Comparison of ENCODE assay signal across 22 cellular contexts in the genomic region with DNA sequence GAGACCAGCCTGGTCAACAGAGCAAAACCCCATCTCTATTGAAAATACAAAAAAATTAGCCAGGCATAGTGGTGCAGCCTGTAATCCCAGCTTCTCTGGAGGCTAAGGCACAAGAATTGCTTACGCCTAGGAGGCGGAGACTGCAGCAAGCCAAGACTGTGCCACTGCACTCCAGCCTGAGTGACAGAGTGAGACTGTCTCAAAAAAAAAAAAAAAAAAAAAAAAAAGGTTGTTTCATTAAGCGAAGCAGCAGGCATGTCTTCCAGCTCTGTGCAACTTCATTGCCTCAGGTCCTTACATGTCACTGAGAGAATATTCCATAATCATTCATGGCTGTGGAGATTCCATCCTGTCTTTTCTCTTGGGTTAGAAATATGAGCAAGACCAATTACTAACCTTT.
"Had no signal": no experiment of that assay in that cellular context is flagged by ENCODE, and none has a peak within 500 bp of the region (broad histone marks: within the 10 kb centered on the region; RNA-seq: fewer than 3 reads in every experiment).

No MANE protein-coding gene starts in this region.

- H3K36me3 Mint-ChIP-seq: naive B cell; stimulated activated memory B cell treated with anti-CD40 and anti-IgM and Interleukin-4, amounts not matched to agents 10 μg/mL and 1 μg/mL and 100 μg/mL, for 72 hours had no signal

- H2AFZ ChIP-seq: hepatocyte, parathyroid adenoma had no signal

- H3K36me3 ChIP-seq: left ventricle myocardium inferior, lower lobe of right lung, prostate gland, right lobe of liver, tibial artery had no signal

- H3K4me1 ChIP-seq: parathyroid adenoma, prostate gland, right lobe of liver had no signal

- H3K9me3 ChIP-seq: left ventricle myocardium inferior, lower lobe of right lung, prostate gland, right lobe of liver, tibial artery had no signal

- H3K4me3 Mint-ChIP-seq: memory B cell; naive B cell; nephron; stimulated activated memory B cell treated with anti-CD40 and anti-IgM and Interleukin-4, amounts not matched to agents 10 μg/mL and 1 μg/mL and 100 μg/mL, for 72 hours; stimulated activated naive CD8-positive, alpha-beta T cell treated with anti-CD3 and anti-CD28 coated beads, Interleukin-15, Interleukin-2, amounts not matched to agents 100 ng/mL and 50 ng/mL, for 24 hours had no signal

- H3K9ac ChIP-seq: parathyroid adenoma had no signal

- ATAC-seq: lower lobe of right lung; right lobe of liver; stimulated activated memory B cell treated with anti-CD40 and anti-IgM and Interleukin-4, amounts not matched to agents 10 μg/mL and 1 μg/mL and 100 μg/mL, for 72 hours had no signal

- H3K27me3 Mint-ChIP-seq: memory B cell; naive B cell; stimulated activated memory B cell treated with anti-CD40 and anti-IgM and Interleukin-4, amounts not matched to agents 10 μg/mL and 1 μg/mL and 100 μg/mL, for 72 hours; stimulated activated naive CD8-positive, alpha-beta T cell treated with anti-CD3 and anti-CD28 coated beads, Interleukin-15, Interleukin-2, amounts not matched to agents 100 ng/mL and 50 ng/mL, for 24 hours had no signal

- H3K27ac ChIP-seq: left ventricle myocardium inferior, lower lobe of right lung, parathyroid adenoma, prostate gland, right lobe of liver, tibial artery had no signal

- FAIRE-seq: kidney had no signal

- H3K4me2 ChIP-seq: hepatocyte had no signal

- DNase-seq: cortex of kidney; dorsolateral prefrontal cortex; effector CD8-positive, alpha-beta T cell; foreskin melanocyte; head of caudate nucleus; kidney; left cardiac atrium; left ventricle myocardium inferior; lower lobe of right lung; midbrain; naive B cell; right lobe of liver; stimulated activated CD4-positive, alpha-beta T cell treated with anti-CD3 and anti-CD28 coated beads, Interleukin-4, amount 100 ng/mL, for 1 hour; stimulated activated CD8-positive, alpha-beta memory T cell treated with anti-CD3 and anti-CD28 coated beads, Interleukin-4, amount 100 ng/mL, for 48 hours; tibial artery had no signal

- H3K9me3 Mint-ChIP-seq: memory B cell; naive B cell; stimulated activated memory B cell treated with anti-CD40 and anti-IgM and Interleukin-4, amounts not matched to agents 10 μg/mL and 1 μg/mL and 100 μg/mL, for 72 hours; stimulated activated naive CD8-positive, alpha-beta T cell treated with anti-CD3 and anti-CD28 coated beads, Interleukin-15, Interleukin-2, amounts not matched to agents 100 ng/mL and 50 ng/mL, for 24 hours had no signal

- H3K4me3 ChIP-seq: dorsolateral prefrontal cortex, hepatocyte, left ventricle myocardium inferior, lower lobe of right lung, prostate gland, right lobe of liver, tibial artery had no signal

- H3K27ac Mint-ChIP-seq: memory B cell; stimulated activated naive CD8-positive, alpha-beta T cell treated with anti-CD3 and anti-CD28 coated beads, Interleukin-15, Interleukin-2, amounts not matched to agents 100 ng/mL and 50 ng/mL, for 24 hours had no signal

- H3K27me3 ChIP-seq: dorsolateral prefrontal cortex, hepatocyte, right lobe of liver, tibial artery had no signal
